10 cellular contexts compared by ENCODE assay signal in genomic region chr3:10992017-10992945, GRCh38. TPM values are rescaled to one million over a fixed set of nuclear protein-coding genes. Genes with fewer than 3 reads are reported as not detected.
DNase-seq lines count a peak whose midpoint lies in the region; ATAC-seq, FAIRE-seq and TF ChIP-seq lines count a peak whose summit lies in the region.
"Had no signal": no experiment of that assay in that cellular context is flagged by ENCODE, and none has a peak within 500 bp of the region (broad histone marks: within the 10 kb centered on the region; RNA-seq: fewer than 3 reads in every experiment).

Gene SLC6A1, plus strand, starts transcription at chr3:10992748. Its CDS starts 24,464 bp downstream, at chr3:11017212.

- TF ChIP-seq CTCF in kidney (IDR thresholded peaks at IDR 0.05; ENCODE audit: borderline replicate concordance, extremely low read depth, insufficient read depth) (no peak), stomach (IDR thresholded peaks at IDR 0.05) (no peak), Calu3 (IDR thresholded peaks at IDR 0.05; ENCODE audit: unreplicated experiment) (no peak)

- no peaks in the 10 kb centered on the region for H3K4me1 Mint-ChIP-seq in Calu3 (ENCODE audit: low read depth, unreplicated experiment)

- DNase-seq in DMS 273 (lab: John Stamatoyannopoulos, UW; ENCODE audit: unreplicated experiment) (peak; percentile 51), DMS 273 treated with DMSO at 0.1 percent for 48 hours (lab: John Stamatoyannopoulos, UW) (no peak), astrocyte of the hippocampus (ENCODE audit: low read depth, low spot score) (peak; percentile 53), kidney (no peak), stomach (no peak), ureter (ENCODE audit: low spot score) (no peak), Calu3 (no peak)

- 1 to 5% (median 3%) methylated on average over 28 to 64 of the region's 69 CpGs for WGBS in stomach, 5 donors

- no peaks in the 10 kb centered on the region for H3K36me3 Mint-ChIP-seq in Calu3 (ENCODE audit: insufficient read depth, unreplicated experiment)

- intact Hi-C loops in kidney (cut with DNase I) (no loop called here), stomach (cut with DNase I; ENCODE audit: low total_unique reads) (no loop called here), Calu3 (cut with micrococcal nuclease; ENCODE audit: unreplicated experiment) (no loop called here)

- no peak for FAIRE-seq in kidney (lab: Jason Lieb, UNC)
- FAIRE-seq: A204.1 had no signal

- peaks cover 8 to 79% (median 51%) of the 10 kb centered on the region in 3 donors for H3K27me3 ChIP-seq in stomach

- no peak within 1 kb of the TSS for H3K27ac Mint-ChIP-seq in Calu3 (ENCODE audit: unreplicated experiment)

- H3K27me3 Mint-ChIP-seq in Calu3 (ENCODE audit: unreplicated experiment), result peaks cover 95% of the 10 kb centered on the region

- no peaks in the 10 kb centered on the region for H3K36me3 ChIP-seq in kidney (ENCODE audit: control insufficient read depth in 1 of 2, insufficient read depth in 2 of 2, low read length in 2 of 2)
- H3K36me3 ChIP-seq in stomach, result no peaks in the 10 kb centered on the region

- no peak within 1 kb of the TSS for H3K4me3 Mint-ChIP-seq in Calu3 (ENCODE audit: low read depth, unreplicated experiment)

- peak within 1 kb of the TSS; percentile 46 to 61 for H3K4me3 ChIP-seq in kidney (ENCODE audit: low read length in 2 of 2)
- peak within 1 kb of the TSS; percentile 30 to 42 (median 40) for H3K4me3 ChIP-seq in stomach

- H3K27ac ChIP-seq in kidney (ENCODE audit: low read depth in 2 of 2, low read length in 2 of 2) (no peak within 1 kb of the TSS), stomach (peak within 1 kb of the TSS in 1 of 5 donors; percentile 8)
- H3K27ac ChIP-seq: epithelial cell of prostate had no signal

- no peak for TF ChIP-seq POLR2A in stomach (IDR thresholded peaks at IDR 0.05)

- H3K4me1 ChIP-seq in kidney (ENCODE audit: control insufficient read depth in 1 of 2, insufficient read depth in 1 of 2, low read depth in 1 of 2, low read length in 2 of 2), result peaks cover 0 to 3% of the 10 kb centered on the region in 2 donors
- H3K4me1 ChIP-seq in stomach, result peaks cover 0 to 19% (median 14%) of the 10 kb centered on the region in 4 donors

- H3K9me3 ChIP-seq in kidney (ENCODE audit: control insufficient read depth in 1 of 2, low read length in 2 of 2) (no peaks in the 10 kb centered on the region), stomach (no peaks in the 10 kb centered on the region)

- TF ChIP-seq EP300 in stomach (IDR thresholded peaks at IDR 0.05), result no peak

- no peaks in the 10 kb centered on the region for H3K9me3 Mint-ChIP-seq in Calu3 (ENCODE audit: low read depth, unreplicated experiment)

- no peak within 1 kb of the TSS for H3K9ac ChIP-seq in kidney (ENCODE audit: low read length in 2 of 2)

- CTCF ChIA-PET in Calu3 (lab: Charles Lee), result no interaction called here

- ATAC-seq in HG02981 (IDR thresholded peaks at IDR 0.05; ENCODE audit: unreplicated experiment), result no peak

- no TSS peak for BruUV-seq in Calu3 (replicated peaks; lab: Mats Ljungman, UMichigan)

RNA-seq across cellular contexts. Expression of gene SLC6A1, which starts in this region (rescaled TPM):
- total RNA-seq in kidney, result 2.1 TPM
- polyA plus RNA-seq in kidney (ENCODE audit: insufficient read depth, low read depth, low replicate concordance), result not detected
- total RNA-seq in stomach, result 1 to 10 TPM in 1 of 5 donors, under 1 TPM in 1, not detected in 3; 0.29 to 2.8 TPM
- 1 to 10 TPM in 1 of 3 donors, not detected in 2; 5.6 TPM for polyA plus RNA-seq in stomach
- total RNA-seq in ureter, result 4.0 TPM
- not detected in 2 replicates for total RNA-seq in Calu3 (2022)

Comparison
In these comparisons a context has a peak if more than half of its experiments do, and no peak if none do; other contexts are left out.
1. DNase-seq: peak in DMS 273 (single experiment) and astrocyte of the hippocampus (single experiment); none in DMS 273 treated with DMSO at 0.1 percent for 48 hours (single experiment), kidney (single experiment), stomach (single experiment), ureter (single experiment) and Calu3 (single experiment).